Comparison of ENCODE assay signal across 1 cellular context in the genomic region with DNA sequence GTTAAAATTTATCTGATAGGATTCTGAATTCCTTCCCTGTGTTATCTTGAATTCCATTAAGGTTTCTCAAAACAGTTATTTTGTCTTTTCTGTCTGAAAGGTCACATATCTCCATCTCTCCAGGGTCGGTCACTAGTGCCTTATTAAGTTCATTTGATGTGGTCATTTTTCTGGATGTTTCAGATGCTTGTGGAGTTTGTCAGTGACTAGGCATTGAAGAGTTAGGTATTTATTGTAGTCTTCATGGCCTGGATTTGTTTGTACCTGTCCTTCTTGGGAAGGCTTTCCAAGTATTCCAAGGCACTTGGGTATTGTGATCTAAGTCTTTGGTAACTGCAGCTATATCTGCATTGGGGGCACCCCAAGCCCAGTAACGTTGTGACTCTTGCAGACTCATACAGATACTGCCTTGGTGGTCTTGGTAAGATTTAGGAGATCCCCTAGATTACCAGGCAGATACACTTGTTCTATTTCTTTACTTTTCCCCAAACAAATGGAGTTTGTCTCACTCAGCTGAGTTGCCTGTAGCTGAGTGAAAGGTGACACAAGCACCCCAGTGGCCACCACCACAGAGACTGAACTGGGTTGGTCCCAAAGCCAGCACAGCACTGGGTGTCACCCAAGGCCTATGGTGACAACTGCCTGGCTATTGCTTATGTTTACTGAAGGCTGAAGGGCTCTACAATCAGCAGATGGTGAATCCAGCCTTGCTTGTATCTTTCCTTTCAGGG.
TF ChIP-seq lines count a peak whose summit lies in the region.

No MANE protein-coding gene starts in this region.

TF ChIP-seq in HCT116, 20 proteins besides CTCF, POLR2A, EP300 and RAD21 (continued from another document):
- TF ChIP-seq SP1 (IDR thresholded peaks at IDR 0.05; ENCODE audit: low read depth) (peak; percentile 64), TCF7L2 (IDR thresholded peaks at IDR 0.05; ENCODE audit: borderline replicate concordance, extremely low read depth, insufficient read depth, insufficient read length) (peak; percentile 81), EZH2phosphoT487 (IDR thresholded peaks at IDR 0.05; ENCODE audit: borderline replicate concordance) (no peak), YY1 (IDR thresholded peaks at IDR 0.05; ENCODE audit: extremely low read depth, insufficient replicate concordance, low read depth, low read length) (no peak), SIN3A (IDR thresholded peaks at IDR 0.05; ENCODE audit: low read depth) (peak; percentile 69; the same call in 1 of the 2 replicates), JUND (IDR thresholded peaks at IDR 0.05) (peak; percentile 62), ZFX (IDR thresholded peaks at IDR 0.05) (no peak), SRF (IDR thresholded peaks at IDR 0.05; ENCODE audit: low read depth) (no peak)
- TF ChIP-seq, protein P1, sequence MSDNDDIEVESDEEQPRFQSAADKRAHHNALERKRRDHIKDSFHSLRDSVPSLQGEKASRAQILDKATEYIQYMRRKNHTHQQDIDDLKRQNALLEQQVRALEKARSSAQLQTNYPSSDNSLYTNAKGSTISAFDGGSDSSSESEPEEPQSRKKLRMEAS (IDR thresholded peaks at IDR 0.05): no peak
